ENCODE assay signal across 28 cellular contexts in genomic region chr4:138021116-138021820, GRCh38.
"Had no signal": no experiment of that assay in that cellular context is flagged by ENCODE, and none has a peak within 500 bp of the region (broad histone marks: within the 10 kb centered on the region; RNA-seq: fewer than 3 reads in every experiment).

No MANE protein-coding gene starts in this region.

- H3K27me3 ChIP-seq: colonic mucosa, esophagus squamous epithelium, foreskin keratinocyte, gastroesophageal sphincter, heart left ventricle, left lung, ovary, sigmoid colon, stomach, thyroid gland, vagina had no signal

- H3K36me3 Mint-ChIP-seq: naive thymus-derived CD8-positive, alpha-beta T cell; stimulated activated effector memory CD8-positive, alpha-beta T cell treated with anti-CD3 and anti-CD28 coated beads, Interleukin-12 subunit alpha, Interleukin-12 subunit beta, amount 100 ng/mL, for 72 hours had no signal

- ATAC-seq: foreskin keratinocyte; gastroesophageal sphincter; heart left ventricle; left cardiac atrium; left lung; naive thymus-derived CD8-positive, alpha-beta T cell; psoas muscle; right cardiac atrium; stimulated activated effector memory CD8-positive, alpha-beta T cell treated with anti-CD3 and anti-CD28 coated beads, Interleukin-12 subunit alpha, Interleukin-12 subunit beta, amount 100 ng/mL, for 72 hours had no signal

- H3K27me3 Mint-ChIP-seq: naive thymus-derived CD8-positive, alpha-beta T cell had no signal

- H3K36me3 ChIP-seq: colonic mucosa, esophagus squamous epithelium, gastroesophageal sphincter, heart left ventricle, left lung, ovary, sigmoid colon, stomach, thyroid gland, vagina had no signal

- H3K27ac Mint-ChIP-seq: naive thymus-derived CD8-positive, alpha-beta T cell; nephron progenitor cell; stimulated activated effector memory CD8-positive, alpha-beta T cell treated with anti-CD3 and anti-CD28 coated beads, Interleukin-12 subunit alpha, Interleukin-12 subunit beta, amount 100 ng/mL, for 72 hours had no signal

- H3K4me1 Mint-ChIP-seq: naive thymus-derived CD8-positive, alpha-beta T cell; nephron progenitor cell; stimulated activated effector memory CD8-positive, alpha-beta T cell treated with anti-CD3 and anti-CD28 coated beads, Interleukin-12 subunit alpha, Interleukin-12 subunit beta, amount 100 ng/mL, for 72 hours had no signal

- H3K4me1 ChIP-seq: colonic mucosa, esophagus squamous epithelium, gastroesophageal sphincter, heart left ventricle, left lung, psoas muscle, sigmoid colon, stomach, thyroid gland, vagina had no signal

- DNase-seq: colonic mucosa; dermis blood vessel endothelial cell; effector memory CD4-positive, alpha-beta T cell; erythroblast; esophagus squamous epithelium; heart left ventricle; hippocampal formation; left cardiac atrium; left lung; mesendoderm; naive thymus-derived CD8-positive, alpha-beta T cell; nephron progenitor cell; occipital lobe; ovary; posterior cingulate gyrus; psoas muscle; right cardiac atrium; sigmoid colon; stimulated activated CD4-positive, alpha-beta T cell treated with anti-CD3 and anti-CD28 coated beads, Interleukin-2, amount 100 ng/mL, for 24 hours; stimulated activated CD4-positive, alpha-beta T cell treated with anti-CD3 and anti-CD28 coated beads, Interleukin-4, amount 100 ng/mL, for 24 hours; stimulated activated naive CD4-positive, alpha-beta T cell treated with Interleukin-2 at 50 U/mL for 16 hours; stomach; thyroid gland; trophoblast cell had no signal

- H3K9me3 ChIP-seq: colonic mucosa, esophagus squamous epithelium, gastroesophageal sphincter, ovary, psoas muscle, thyroid gland, vagina had no signal

- H3K4me3 Mint-ChIP-seq: naive thymus-derived CD8-positive, alpha-beta T cell; nephron progenitor cell; stimulated activated effector memory CD8-positive, alpha-beta T cell treated with anti-CD3 and anti-CD28 coated beads, Interleukin-12 subunit alpha, Interleukin-12 subunit beta, amount 100 ng/mL, for 72 hours had no signal

- H3K4me3 ChIP-seq: colonic mucosa, esophagus squamous epithelium, gastroesophageal sphincter, heart left ventricle, left lung, ovary, psoas muscle, sigmoid colon, stomach, thyroid gland, vagina had no signal

- H3K27ac ChIP-seq: colonic mucosa, esophagus squamous epithelium, foreskin keratinocyte, gastroesophageal sphincter, heart left ventricle, left lung, ovary, psoas muscle, sigmoid colon, stomach, thyroid gland, vagina had no signal

- H3K9me3 Mint-ChIP-seq: stimulated activated effector memory CD8-positive, alpha-beta T cell treated with anti-CD3 and anti-CD28 coated beads, Interleukin-12 subunit alpha, Interleukin-12 subunit beta, amount 100 ng/mL, for 72 hours had no signal
